ENCODE assay signal across 8 cellular contexts in the genomic region with DNA sequence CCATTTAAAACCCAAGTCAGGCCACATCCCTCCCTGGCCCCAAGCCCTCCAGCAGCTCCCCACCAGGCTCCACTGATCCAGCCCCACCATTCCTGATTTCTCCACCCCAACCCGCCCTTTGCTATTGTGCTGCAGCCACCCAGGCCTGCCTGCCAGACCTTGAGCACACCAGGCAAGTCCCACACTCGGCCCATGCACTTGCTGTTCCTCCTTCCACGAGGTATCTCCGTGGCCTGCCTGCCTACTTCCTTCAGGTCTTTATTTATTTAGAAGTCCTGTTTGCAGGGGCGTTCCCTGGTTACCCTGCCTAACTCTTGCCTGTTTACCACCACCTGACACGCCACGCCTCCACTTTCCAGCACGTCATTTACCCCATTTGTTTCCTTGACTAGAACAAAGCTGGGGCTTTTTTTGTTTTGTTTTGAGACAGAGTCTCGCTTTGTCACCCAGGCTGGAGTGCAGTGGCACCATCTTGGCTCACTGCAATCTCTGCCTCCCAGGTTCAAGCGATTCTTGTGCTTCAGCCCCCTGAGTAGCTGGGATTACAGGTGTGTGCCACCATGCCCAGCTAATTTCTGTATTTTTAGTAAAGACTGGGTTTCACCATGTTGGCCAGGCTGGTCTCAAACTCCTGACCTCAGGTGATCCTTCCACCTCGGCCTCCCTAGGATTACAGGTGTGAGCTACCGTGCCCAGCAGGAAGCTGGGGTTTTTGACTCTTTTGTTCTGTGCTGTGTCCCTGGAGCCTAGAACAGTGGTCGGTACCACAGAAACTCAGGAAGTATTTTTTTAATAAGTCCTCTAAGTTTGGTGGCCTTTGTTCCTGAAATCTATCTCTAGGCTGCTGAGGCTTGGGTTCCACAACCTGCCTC. TPM values are rescaled to one million over a fixed set of nuclear protein-coding genes. Genes with fewer than 3 reads are reported as not detected.
DNase-seq lines count a peak whose midpoint lies in the region; ATAC-seq and TF ChIP-seq lines count a peak whose summit lies in the region.

No MANE protein-coding gene starts in this region.

- POLR2A ChIA-PET in T-cell (lab: Charles Lee): interaction anchor here (0.6 to 1.8 kb wide), 16 partner anchors 13 to 1082 kb away, joined by 3 to 19 read pairs (median 4); partner anchors contain the start of genes SREBF2 (in 2 of the 2), TNFRSF13C (in 2 of the 2), CCDC134 (in 1 of the 2) and MEI1 (in 1 of the 2)
- POLR2A ChIA-PET in naive thymus-derived CD8-positive, alpha-beta T cell (lab: Charles Lee): interaction anchor here (0.7 to 4.5 kb wide), 16 partner anchors 11 to 504 kb away, joined by 3 to 68 read pairs (median 8); partner anchors contain the start of genes CCDC134, MEI1, SMDT1 and SNU13

- no peaks in the 10 kb centered on the region for H3K9me3 ChIP-seq in right cardiac atrium (ENCODE audit: control insufficient read depth, low read length)
- H3K9me3 ChIP-seq in WERI-Rb-1 (ENCODE audit: severe bottlenecking): no peaks in the 10 kb centered on the region

- no peak overlapping the region for H3K27ac ChIP-seq in right cardiac atrium (ENCODE audit: low read length)
- H3K27ac ChIP-seq in angular gyrus (ENCODE audit: low read depth, low read length): peak overlapping the region; percentile 17
- H3K27ac ChIP-seq in temporal lobe (ENCODE audit: low read depth, low read length): peak overlapping the region; percentile 72
- no peak overlapping the region for H3K27ac ChIP-seq in WERI-Rb-1

- H3K4me3 ChIP-seq in right cardiac atrium (ENCODE audit: low read length): no peak overlapping the region
- no peak overlapping the region for H3K4me3 ChIP-seq in WERI-Rb-1 (ENCODE audit: low read depth, low read length)

- no peaks in the 10 kb centered on the region for H3K9me3 Mint-ChIP-seq in T-cell
- H3K9me3 Mint-ChIP-seq in naive thymus-derived CD8-positive, alpha-beta T cell: no peaks in the 10 kb centered on the region

- H3K4me1 ChIP-seq in right cardiac atrium (ENCODE audit: control insufficient read depth, insufficient read depth, low read length): peaks cover 2% of the 10 kb centered on the region

- H3K27me3 Mint-ChIP-seq in T-cell: no peaks in the 10 kb centered on the region
- H3K27me3 Mint-ChIP-seq in naive thymus-derived CD8-positive, alpha-beta T cell: no peaks in the 10 kb centered on the region

- DNase-seq in Right ventricle myocardium inferior (ENCODE audit: missing footprints): peak; percentile 48
- DNase-seq in right cardiac atrium: no peak
- peak; percentile 69 to 98 (median 95) for DNase-seq in T-cell
- DNase-seq in naive thymus-derived CD8-positive, alpha-beta T cell: peak; percentile 73 to 96 (median 90)
- no peak for DNase-seq in WERI-Rb-1

- peak overlapping the region; percentile 100 for H3K27ac Mint-ChIP-seq in T-cell
- H3K27ac Mint-ChIP-seq in naive thymus-derived CD8-positive, alpha-beta T cell: peak overlapping the region; percentile 97 to 100 (median 100)

- 83% methylated on average over 13 of the region's 13 CpGs for WGBS in right cardiac atrium

- H3K36me3 Mint-ChIP-seq in T-cell: no peaks in the 10 kb centered on the region
- no peaks in the 10 kb centered on the region for H3K36me3 Mint-ChIP-seq in naive thymus-derived CD8-positive, alpha-beta T cell

- CTCF ChIA-PET in T-cell (lab: Charles Lee): interaction anchor here (0.7 to 2.8 kb wide), 24 partner anchors 13 to 319 kb away, joined by 3 to 48 read pairs (median 5); partner anchors contain the start of genes CCDC134 (in 1 of the 2), MEI1 (in 1 of the 2), SHISA8 (in 1 of the 2) and SNU13 (in 1 of the 2)

- peaks cover 30 to 54% (median 43%) of the 10 kb centered on the region in 3 donors for H3K4me1 Mint-ChIP-seq in T-cell
- H3K4me1 Mint-ChIP-seq in naive thymus-derived CD8-positive, alpha-beta T cell: peaks cover 17 to 57% (median 31%) of the 10 kb centered on the region in 4 donors

- intact Hi-C loops in Right ventricle myocardium inferior (cut with DNase I) (loop anchor here (2.0 kb wide), 1 partner anchor 193 kb away; no protein-coding TSS in a partner anchor), right cardiac atrium (cut with DNase I) (loop anchor here (2.0 to 5.0 kb wide), 6 partner anchors 117 to 245 kb away; partner anchors contain the start of gene MEI1 (in 1 of the 4))

- TF ChIP-seq CTCF in WERI-Rb-1 (IDR thresholded peaks at IDR 0.05; ENCODE audit: low read depth, low read length): no peak

- ATAC-seq in Right ventricle myocardium inferior (no peak), right cardiac atrium (no peak), HG02885 (IDR thresholded peaks at IDR 0.05; ENCODE audit: poor library complexity, unreplicated experiment) (peak; percentile 62), T-cell (replicated peaks in 1 of 4) (peak; percentile 75 to 84 (median 78))
- ATAC-seq in naive thymus-derived CD8-positive, alpha-beta T cell: peak; percentile 74 to 85

- peaks cover 89% of the 10 kb centered on the region for H3K36me3 ChIP-seq in WERI-Rb-1

- H3K27me3 ChIP-seq in right cardiac atrium (ENCODE audit: control insufficient read depth, insufficient read depth) (no peaks in the 10 kb centered on the region), WERI-Rb-1 (ENCODE audit: insufficient read depth, low read depth, severe bottlenecking) (no peaks in the 10 kb centered on the region)

- peak overlapping the region; percentile 72 to 92 (median 88) for H3K4me3 Mint-ChIP-seq in T-cell
- H3K4me3 Mint-ChIP-seq in naive thymus-derived CD8-positive, alpha-beta T cell: peak overlapping the region; percentile 56 to 92 (median 86)

RNA-seq across cellular contexts. Expression of gene CENPM, which starts 6.7 kb away (rescaled TPM):
- 1.5 TPM for total RNA-seq in Right ventricle myocardium inferior
- total RNA-seq in right cardiac atrium: 1 to 10 TPM in 2 of 4 donors, not detected in 2; 1.4 to 1.8 TPM
- polyA plus RNA-seq in right cardiac atrium: 0.23 TPM
- 10 to 100 TPM in 2 of 5 donors, 1 to 10 TPM in 3; 5.1 to 16.7 (median 7.9) TPM for total RNA-seq in T-cell
- total RNA-seq in naive thymus-derived CD8-positive, alpha-beta T cell: 1 to 10 TPM; 3.2 to 3.6 TPM
- 1 to 10 TPM; 2.1 to 7.2 (median 2.3) TPM for polyA plus RNA-seq in naive thymus-derived CD8-positive, alpha-beta T cell
- total RNA-seq in temporal lobe: 3.0 TPM

RNA-seq across cellular contexts. Expression of gene TNFRSF13C, which starts 13.6 kb away (rescaled TPM):
- total RNA-seq in Right ventricle myocardium inferior: 1.2 TPM
- total RNA-seq in right cardiac atrium: under 1 TPM; 0.19 to 0.96 (median 0.55) TPM
- polyA plus RNA-seq in right cardiac atrium: 0.41 TPM
- 10 to 100 TPM; 11.4 to 22.5 (median 15.4) TPM for total RNA-seq in T-cell
- total RNA-seq in naive thymus-derived CD8-positive, alpha-beta T cell: 10 to 100 TPM; 16.8 to 18.3 TPM
- under 1 TPM; 0.29 to 0.82 (median 0.56) TPM for polyA plus RNA-seq in naive thymus-derived CD8-positive, alpha-beta T cell
- total RNA-seq in temporal lobe: 0.49 TPM

RNA-seq across cellular contexts. Expression of gene SHISA8, which starts 25.3 kb away (rescaled TPM):
- 6.8 TPM for total RNA-seq in Right ventricle myocardium inferior
- 1 to 10 TPM; 1.1 to 8.5 (median 2.6) TPM for total RNA-seq in right cardiac atrium
- polyA plus RNA-seq in right cardiac atrium: 0.95 TPM
- 1 to 10 TPM in 1 of 5 donors, under 1 TPM in 3, not detected in 1; 0.56 to 1.2 (median 0.75) TPM for total RNA-seq in T-cell
- under 1 TPM in 1 of 2 experiments, not detected in 1; 0.44 TPM for total RNA-seq in naive thymus-derived CD8-positive, alpha-beta T cell
- polyA plus RNA-seq in naive thymus-derived CD8-positive, alpha-beta T cell: not detected
- not detected for total RNA-seq in temporal lobe

RNA-seq across cellular contexts. Expression of gene SEPTIN3, which starts 29.0 kb away (rescaled TPM):
- total RNA-seq in Right ventricle myocardium inferior (0.08 TPM), right cardiac atrium (under 1 TPM; 0.09 to 0.39 (median 0.14) TPM), T-cell (under 1 TPM; 0.10 to 0.30 (median 0.23) TPM), temporal lobe (172 TPM)
- 0.14 TPM for polyA plus RNA-seq in right cardiac atrium
- under 1 TPM in 1 of 2 experiments, not detected in 1; 0.18 TPM for total RNA-seq in naive thymus-derived CD8-positive, alpha-beta T cell
- polyA plus RNA-seq in naive thymus-derived CD8-positive, alpha-beta T cell: not detected

Comparison
In these comparisons a context has a peak if more than half of its experiments do, and no peak if none do; other contexts are left out.
1. DNase-seq: peak in Right ventricle myocardium inferior (single experiment), T-cell (34 of 34) and naive thymus-derived CD8-positive, alpha-beta T cell (10 of 10); none in right cardiac atrium (0 of 3) and WERI-Rb-1 (single experiment).
2. ATAC-seq: peak in HG02885 (single experiment), T-cell (4 of 4) and naive thymus-derived CD8-positive, alpha-beta T cell (2 of 2); none in Right ventricle myocardium inferior (single experiment) and right cardiac atrium (0 of 2).
3. H3K27ac ChIP-seq: peak in angular gyrus (single experiment) and temporal lobe (single experiment); none in right cardiac atrium (single experiment) and WERI-Rb-1 (single experiment).